10 cellular contexts compared by ENCODE assay signal in genomic region chr7:47581442-47581820, GRCh38. TPM values are rescaled to one million over a fixed set of nuclear protein-coding genes. Genes with fewer than 3 reads are reported as not detected.
DNase-seq lines count a peak whose midpoint lies in the region; ATAC-seq and TF ChIP-seq lines count a peak whose summit lies in the region.
"Had no signal": no experiment of that assay in that cellular context is flagged by ENCODE, and none has a peak within 500 bp of the region (broad histone marks: within the 10 kb centered on the region; RNA-seq: fewer than 3 reads in every experiment).

No MANE protein-coding gene starts in this region.

- peak; percentile 57 for DNase-seq in COLO668 (lab: John Stamatoyannopoulos, UW; ENCODE audit: unreplicated experiment)
- peak; percentile 30 for DNase-seq in RPMI8226
- peak in 1 of 2 donors; percentile 34 for DNase-seq in foreskin fibroblast
- DNase-seq in ovary, result peak; percentile 47 to 69 (median 59)
- DNase-seq in activated gamma-delta T cell (lab: John Stamatoyannopoulos, UW), result no peak
- DNase-seq in activated T-helper 1 cell treated with anti-CD3 and anti-CD28 coated beads, Interleukin-12 subunit alpha, Interleukin-12 subunit beta, Interleukin-2, Interleukin-4 antibody, amounts not matched to agents 30 ng/mL and 10 ng/mL and 1 ng/mL, durations not matched to agents 14 hours and 24 hours and 36 hours (ENCODE audit: low spot score), result no peak
- no peak for DNase-seq in inferior parietal cortex (ENCODE audit: extremely low spot score)
- DNase-seq: activated T-cell treated with anti-CD3 and anti-CD28 coated beads, Interleukin-2, amount 50 U/mL, for 48 hours; Kasumi-1 had no signal

- H3K4me3 ChIP-seq in foreskin fibroblast (ENCODE audit: low read depth in 1 of 2, low read length in 2 of 2) (peak overlapping the region; percentile 83 to 91), ovary (peak overlapping the region; percentile 64)

- no peak overlapping the region for H3K4me3 Mint-ChIP-seq in activated T-helper 1 cell treated with anti-CD3 and anti-CD28 coated beads, Interleukin-12 subunit alpha, Interleukin-12 subunit beta, Interleukin-2, Interleukin-4 antibody, amounts not matched to agents 30 ng/mL and 10 ng/mL and 1 ng/mL, durations not matched to agents 14 hours and 24 hours and 36 hours

- intact Hi-C loops in ovary (cut with DNase I), result loop anchor here in 2 of 4 donors (10.0 kb wide), 1 partner anchor 223 kb away; no protein-coding TSS in a partner anchor
- intact Hi-C loops in activated T-helper 1 cell treated with anti-CD3 and anti-CD28 coated beads, Interleukin-12 subunit alpha, Interleukin-12 subunit beta, Interleukin-2, Interleukin-4 antibody, amounts not matched to agents 30 ng/mL and 10 ng/mL and 1 ng/mL, durations not matched to agents 14 hours and 24 hours and 36 hours (cut with micrococcal nuclease), result no loop called here

- no peaks in the 10 kb centered on the region for H3K27me3 ChIP-seq in ovary

- H3K9me3 ChIP-seq in ovary, result no peaks in the 10 kb centered on the region

- peaks cover 9% of the 10 kb centered on the region for H3K4me1 Mint-ChIP-seq in activated T-helper 1 cell treated with anti-CD3 and anti-CD28 coated beads, Interleukin-12 subunit alpha, Interleukin-12 subunit beta, Interleukin-2, Interleukin-4 antibody, amounts not matched to agents 30 ng/mL and 10 ng/mL and 1 ng/mL, durations not matched to agents 14 hours and 24 hours and 36 hours (ENCODE audit: low read depth)

- no peaks in the 10 kb centered on the region for H3K36me3 ChIP-seq in ovary

- no peak overlapping the region for H3K27ac Mint-ChIP-seq in activated T-helper 1 cell treated with anti-CD3 and anti-CD28 coated beads, Interleukin-12 subunit alpha, Interleukin-12 subunit beta, Interleukin-2, Interleukin-4 antibody, amounts not matched to agents 30 ng/mL and 10 ng/mL and 1 ng/mL, durations not matched to agents 14 hours and 24 hours and 36 hours

- ATAC-seq in GM18519 (IDR thresholded peaks at IDR 0.05; ENCODE audit: low FRiP score, unreplicated experiment), result no peak

- H3K36me3 Mint-ChIP-seq in activated T-helper 1 cell treated with anti-CD3 and anti-CD28 coated beads, Interleukin-12 subunit alpha, Interleukin-12 subunit beta, Interleukin-2, Interleukin-4 antibody, amounts not matched to agents 30 ng/mL and 10 ng/mL and 1 ng/mL, durations not matched to agents 14 hours and 24 hours and 36 hours (ENCODE audit: low read depth), result no peaks in the 10 kb centered on the region

- no peaks in the 10 kb centered on the region for H3K9me3 Mint-ChIP-seq in activated T-helper 1 cell treated with anti-CD3 and anti-CD28 coated beads, Interleukin-12 subunit alpha, Interleukin-12 subunit beta, Interleukin-2, Interleukin-4 antibody, amounts not matched to agents 30 ng/mL and 10 ng/mL and 1 ng/mL, durations not matched to agents 14 hours and 24 hours and 36 hours

- TF ChIP-seq EP300 in ovary (IDR thresholded peaks at IDR 0.05), result no peak

- WGBS in ovary, 3 donors, result 0 to 2% (median 1%) methylated on average over 15 to 36 of the region's 36 CpGs

- peaks cover 37% of the 10 kb centered on the region for H3K4me1 ChIP-seq in ovary (ENCODE audit: insufficient read depth)

- peak overlapping the region; percentile 72 to 81 for H3K27ac ChIP-seq in ovary

- H3K27me3 Mint-ChIP-seq in activated T-helper 1 cell treated with anti-CD3 and anti-CD28 coated beads, Interleukin-12 subunit alpha, Interleukin-12 subunit beta, Interleukin-2, Interleukin-4 antibody, amounts not matched to agents 30 ng/mL and 10 ng/mL and 1 ng/mL, durations not matched to agents 14 hours and 24 hours and 36 hours (ENCODE audit: insufficient read depth), result peaks cover 32% of the 10 kb centered on the region

- TF ChIP-seq CTCF in foreskin fibroblast (IDR thresholded peaks at IDR 0.05; ENCODE audit: low read depth, low read length), result no peak
- TF ChIP-seq CTCF in ovary (IDR thresholded peaks at IDR 0.05), result no peak

- TF ChIP-seq POLR2A in ovary (IDR thresholded peaks at IDR 0.05), result no peak

RNA-seq across cellular contexts. Expression of gene TNS3, which starts 0.5 kb away (rescaled TPM):
- total RNA-seq in ovary, result 100 to 1,000 TPM in 3 of 7 donors, 10 to 100 TPM in 4; 46.1 to 137 (median 96.3) TPM
- polyA plus RNA-seq in ovary, result 10 to 100 TPM; 36.6 to 91.3 TPM
- 4.1 and 5.8 TPM in 2 replicates for total RNA-seq in activated T-helper 1 cell treated with anti-CD3 and anti-CD28 coated beads, Interleukin-12 subunit alpha, Interleukin-12 subunit beta, Interleukin-2, Interleukin-4 antibody, amounts not matched to agents 30 ng/mL and 10 ng/mL and 1 ng/mL, durations not matched to agents 14 hours and 24 hours and 36 hours

Comparison
In these comparisons a context has a peak if more than half of its experiments do, and no peak if none do; other contexts are left out.
1. DNase-seq: peak in COLO668 (single experiment), RPMI8226 (single experiment) and ovary (5 of 5); none in activated gamma-delta T cell (single experiment), activated T-helper 1 cell treated with anti-CD3 and anti-CD28 coated beads, Interleukin-12 subunit alpha, Interleukin-12 subunit beta, Interleukin-2, Interleukin-4 antibody, amounts not matched to agents 30 ng/mL and 10 ng/mL and 1 ng/mL, durations not matched to agents 14 hours and 24 hours and 36 hours (single experiment) and inferior parietal cortex (single experiment).